Comparison of ENCODE assay signal across 8 cellular contexts in the genomic region with DNA sequence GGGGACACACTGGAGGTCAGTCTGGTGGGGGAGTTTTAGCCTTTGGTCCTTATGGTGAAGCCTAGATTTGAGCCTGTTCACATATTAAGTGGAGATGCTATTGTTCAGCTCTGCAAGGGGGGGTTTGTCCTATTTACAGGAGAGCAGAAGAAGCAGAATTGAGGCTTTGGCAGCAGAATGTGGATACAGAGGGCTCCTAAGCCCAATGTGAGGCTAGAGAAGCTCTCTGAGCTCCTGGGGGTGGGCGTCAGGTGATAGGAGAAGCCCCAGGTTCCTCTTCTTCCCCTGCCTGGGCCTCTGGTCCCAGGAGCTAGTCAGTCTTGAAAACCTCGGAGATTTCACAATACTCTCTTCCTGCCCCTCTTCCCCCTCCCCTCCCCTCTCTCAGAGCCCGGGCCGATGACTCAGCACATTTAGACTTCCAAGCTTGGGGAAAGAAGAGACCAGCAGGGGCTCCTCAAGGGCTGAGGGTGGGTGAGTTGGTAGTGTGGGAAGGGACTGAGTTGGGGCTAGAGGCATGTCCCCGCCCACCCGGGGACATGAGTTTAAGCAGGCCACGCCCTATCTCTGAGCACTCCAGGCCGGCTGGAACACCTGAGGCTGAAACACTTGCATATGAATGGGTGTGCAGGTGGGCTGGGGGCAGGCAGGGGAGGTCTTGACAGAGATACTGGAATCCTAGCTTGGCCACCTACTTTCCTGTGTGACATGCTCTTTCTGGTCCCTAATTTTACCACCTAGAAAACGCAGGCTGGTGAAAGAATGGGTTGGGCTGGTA.
DNase-seq lines count a peak whose midpoint lies in the region; ATAC-seq and TF ChIP-seq lines count a peak whose summit lies in the region.

No MANE protein-coding gene starts in this region.

- H3K79me2 ChIP-seq in Loucy (ENCODE audit: insufficient read depth, low read length), result 0 out of 2 replicates have a peak, but pooled peaks cover 9% of the 10 kb centered on the region

- peaks cover 28% of the 10 kb centered on the region for H3K4me1 Mint-ChIP-seq in T-helper 2 cell treated with Interferon-gamma antibody and Interleukin-4, amounts not matched to agents 5 μg/mL and 100 μg/mL, for 36 hours (ENCODE audit: low read depth)

- peak overlapping the region; percentile 69 for H3K4me3 Mint-ChIP-seq in T-helper 2 cell treated with Interferon-gamma antibody and Interleukin-4, amounts not matched to agents 5 μg/mL and 100 μg/mL, for 36 hours

- H3K4me2 ChIP-seq in Loucy (ENCODE audit: low read depth, low read length, poor library complexity, severe bottlenecking), result peak overlapping the region; percentile 88

- peak; percentile 85 for DNase-seq in DMS53 (lab: John Stamatoyannopoulos, UW)
- peak; percentile 45 for DNase-seq in T-helper 2 cell treated with Interferon-gamma antibody and Interleukin-4, amounts not matched to agents 5 μg/mL and 100 μg/mL, for 36 hours (ENCODE audit: low spot score)
- peak; percentile 79 for DNase-seq in brain pericyte (ENCODE audit: low read depth, low spot score)
- peak; percentile 84 for DNase-seq in skeletal muscle cell (ENCODE audit: low read depth)
- no peak for DNase-seq in NCI-H1694 treated with DMSO at 0.1 percent for 48 hours (lab: John Stamatoyannopoulos, UW)

- H3F3A ChIP-seq in Loucy (ENCODE audit: low read depth), result no peaks in the 10 kb centered on the region

- no peak for TF ChIP-seq CTCF in Loucy (conservative IDR thresholded peaks at IDR 0.05; ENCODE audit: low read length)

- H3K27ac Mint-ChIP-seq in T-helper 2 cell treated with Interferon-gamma antibody and Interleukin-4, amounts not matched to agents 5 μg/mL and 100 μg/mL, for 36 hours, result peak overlapping the region; percentile 83

- no peaks in the 10 kb centered on the region for H3K9me2 ChIP-seq in Loucy (replicated peaks; ENCODE audit: low read depth, low read length)

- no peaks in the 10 kb centered on the region for H3K27me3 Mint-ChIP-seq in T-helper 2 cell treated with Interferon-gamma antibody and Interleukin-4, amounts not matched to agents 5 μg/mL and 100 μg/mL, for 36 hours (ENCODE audit: low read depth)

- peaks cover 25% of the 10 kb centered on the region for H3K4me1 ChIP-seq in Loucy (ENCODE audit: insufficient read depth, low read length, poor library complexity, severe bottlenecking)

- no peaks in the 10 kb centered on the region for H3K9me3 Mint-ChIP-seq in T-helper 2 cell treated with Interferon-gamma antibody and Interleukin-4, amounts not matched to agents 5 μg/mL and 100 μg/mL, for 36 hours

- H3K27me3 ChIP-seq in Loucy (ENCODE audit: insufficient read depth, low read length, poor library complexity, severe bottlenecking), result no peaks in the 10 kb centered on the region

- ATAC-seq in GM18867 (IDR thresholded peaks at IDR 0.05; ENCODE audit: unreplicated experiment), result no peak

- no peak overlapping the region for H2AFZ ChIP-seq in Loucy (ENCODE audit: low read length)

- H4K20me1 ChIP-seq in Loucy (ENCODE audit: insufficient read depth, low read length, poor library complexity, severe bottlenecking), result no peaks in the 10 kb centered on the region

- H3K36me3 Mint-ChIP-seq in T-helper 2 cell treated with Interferon-gamma antibody and Interleukin-4, amounts not matched to agents 5 μg/mL and 100 μg/mL, for 36 hours (ENCODE audit: low read depth), result peaks cover 20% of the 10 kb centered on the region

- H3K4me3 ChIP-seq in Loucy (ENCODE audit: low read length, poor library complexity, severe bottlenecking) (peak overlapping the region; percentile 54), iPS-18c (ENCODE audit: insufficient read depth, low read depth, low read length) (peak overlapping the region; percentile 46), skeletal muscle cell (ENCODE audit: low read depth, low read length) (peak overlapping the region; percentile 71)

- no peaks in the 10 kb centered on the region for H3K9me3 ChIP-seq in Loucy (ENCODE audit: insufficient read depth, low read depth, low read length)
- H3K9me3 ChIP-seq in iPS-18c (ENCODE audit: control insufficient read depth, insufficient read depth, low read length), result peaks cover 7% of the 10 kb centered on the region

- no peaks in the 10 kb centered on the region for H3K36me3 ChIP-seq in Loucy (ENCODE audit: insufficient read depth, low read length)

- H3K9ac ChIP-seq in Loucy (ENCODE audit: low read depth, low read length, poor library complexity, severe bottlenecking), result peak overlapping the region; percentile 58
